Comparison of ENCODE assay signal across 19 cellular contexts in the genomic region with DNA sequence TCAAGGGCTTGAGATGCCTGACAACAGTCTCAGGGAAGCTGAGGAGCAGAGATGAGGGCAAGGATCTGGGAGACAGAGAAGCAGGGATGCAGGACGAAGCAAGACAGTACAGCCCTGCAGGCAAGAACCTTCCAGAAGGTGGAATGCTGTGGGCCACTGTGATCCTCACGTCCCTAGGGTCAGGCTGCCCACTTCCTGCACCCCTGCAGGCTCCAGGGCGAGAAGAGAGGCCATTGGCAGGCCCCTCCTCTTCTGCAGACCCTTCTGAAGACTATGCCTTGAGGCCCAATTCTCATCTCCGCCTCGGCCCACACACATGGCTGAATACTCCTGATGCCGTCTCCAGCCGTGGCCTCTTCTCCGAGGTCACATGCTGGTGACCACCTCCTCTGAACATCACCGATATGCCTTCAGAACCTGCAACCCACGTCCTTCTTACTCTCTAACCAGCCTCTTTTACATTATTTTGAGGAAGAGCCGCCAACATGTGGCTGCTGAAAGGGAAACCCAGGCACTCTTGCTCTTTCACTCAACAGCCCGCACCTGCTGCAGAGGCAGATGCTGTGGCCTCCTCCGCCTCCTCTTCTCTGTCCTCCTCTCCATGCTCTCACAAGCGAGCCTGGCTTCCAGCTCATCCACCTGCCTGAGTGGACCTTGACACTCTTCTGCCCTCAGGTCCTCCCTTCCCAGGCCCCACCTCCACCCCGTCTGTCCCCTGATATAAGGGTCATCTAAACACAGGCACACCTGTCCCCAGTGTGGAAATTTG.
DNase-seq lines count a peak whose midpoint lies in the region; ATAC-seq and TF ChIP-seq lines count a peak whose summit lies in the region.
"Had no signal": no experiment of that assay in that cellular context is flagged by ENCODE, and none has a peak within 500 bp of the region (broad histone marks: within the 10 kb centered on the region; RNA-seq: fewer than 3 reads in every experiment).

No MANE protein-coding gene starts in this region.

- CTCF ChIA-PET in WTC11 (lab: Charles Lee) = no interaction called here

- H3K9me3 Mint-ChIP-seq in WTC11 (peaks cover 12% of the 10 kb centered on the region; the same call in 1 of the 2 replicates), neural progenitor cell (peaks cover 20% of the 10 kb centered on the region), endothelial cell (ENCODE audit: unreplicated experiment) (peaks cover 17% of the 10 kb centered on the region)

- H3K27me3 ChIP-seq in BLaER1 (no peaks in the 10 kb centered on the region), neural progenitor cell (no peaks in the 10 kb centered on the region)
- H3K27me3 ChIP-seq in BLaER1 treated with 17β-estradiol and CSF1 and Interleukin-3, amounts not matched to agents 10 nM and 100 nM = no peaks in the 10 kb centered on the region
- H3K27me3 ChIP-seq: BE2C had no signal

- H3K36me3 ChIP-seq in BLaER1 = no peaks in the 10 kb centered on the region
- no peaks in the 10 kb centered on the region for H3K36me3 ChIP-seq in BLaER1 treated with 17β-estradiol and CSF1 and Interleukin-3, amounts not matched to agents 10 nM and 100 nM
- H3K36me3 ChIP-seq in neural progenitor cell = no peaks in the 10 kb centered on the region
- H3K36me3 ChIP-seq: BE2C had no signal

- H3K9ac ChIP-seq in BLaER1 = no peak overlapping the region
- no peak overlapping the region for H3K9ac ChIP-seq in BLaER1 treated with 17β-estradiol and CSF1 and Interleukin-3, amounts not matched to agents 10 nM and 100 nM
- H3K9ac ChIP-seq in neural progenitor cell = no peak overlapping the region

- H3K79me2 ChIP-seq in neural progenitor cell (ENCODE audit: low read depth) = no peaks in the 10 kb centered on the region

- H2AFZ ChIP-seq in neural progenitor cell (replicated peaks) = no peak overlapping the region

- no peak for TF ChIP-seq CTCF in WTC11 (IDR thresholded peaks at IDR 0.05)
- no peak for TF ChIP-seq CTCF in neural progenitor cell (IDR thresholded peaks at IDR 0.05)
- no peak for TF ChIP-seq CTCF in endothelial cell (IDR thresholded peaks at IDR 0.05; ENCODE audit: unreplicated experiment)

- POLR2A ChIA-PET in WTC11 (lab: Charles Lee) = no interaction called here

- H3K4me1 Mint-ChIP-seq in WTC11 = peaks cover 25% of the 10 kb centered on the region
- peaks cover 33% of the 10 kb centered on the region for H3K4me1 Mint-ChIP-seq in neural progenitor cell
- H3K4me1 Mint-ChIP-seq in endothelial cell (ENCODE audit: unreplicated experiment) = no peaks in the 10 kb centered on the region
- H3K4me1 Mint-ChIP-seq: CD14-positive monocyte; CD4-positive, alpha-beta memory T cell had no signal

- peaks cover 24% of the 10 kb centered on the region for H3K4me1 ChIP-seq in BLaER1
- peaks cover 11 to 26% (median 20%) of the 10 kb centered on the region in 10 experiments; a peak in 18 of 20 replicates for H3K4me1 ChIP-seq in BLaER1 treated with 17β-estradiol and CSF1 and Interleukin-3, amounts not matched to agents 10 nM and 100 nM
- peaks cover 7% of the 10 kb centered on the region for H3K4me1 ChIP-seq in neural progenitor cell
- H3K4me1 ChIP-seq: BE2C had no signal

- peak; percentile 26 for ATAC-seq in WTC11
- ATAC-seq: HCT116 had no signal

- H4K20me1 ChIP-seq in BLaER1 = no peaks in the 10 kb centered on the region
- no peaks in the 10 kb centered on the region for H4K20me1 ChIP-seq in BLaER1 treated with 17β-estradiol and CSF1 and Interleukin-3, amounts not matched to agents 10 nM and 100 nM
- H4K20me1 ChIP-seq in neural progenitor cell (ENCODE audit: low read depth) = no peaks in the 10 kb centered on the region

- H3K4me3 Mint-ChIP-seq in WTC11 (no peak overlapping the region), neural progenitor cell (no peak overlapping the region), endothelial cell (ENCODE audit: unreplicated experiment) (no peak overlapping the region)
- H3K4me3 Mint-ChIP-seq: CD14-positive monocyte; CD4-positive, alpha-beta memory T cell; HFFc6 had no signal

- H3K9me3 ChIP-seq in BLaER1 (peaks cover 10% of the 10 kb centered on the region; the same call in 1 of the 2 replicates), neural progenitor cell (ENCODE audit: low read depth) (no peaks in the 10 kb centered on the region)
- peaks cover 0 to 24% (median 15%) of the 10 kb centered on the region in 11 experiments; a peak in 14 of 22 replicates for H3K9me3 ChIP-seq in BLaER1 treated with 17β-estradiol and CSF1 and Interleukin-3, amounts not matched to agents 10 nM and 100 nM (replicated peaks in 1 of 11)
- H3K9me3 ChIP-seq: BE2C had no signal

- H3K27ac ChIP-seq in BLaER1 = 0 out of 2 replicates have a peak overlapping the region, but pooled peaks have one; percentile 11
- no peak overlapping the region for H3K27ac ChIP-seq in BLaER1 treated with 17β-estradiol and CSF1 and Interleukin-3, amounts not matched to agents 10 nM and 100 nM
- no peak overlapping the region for H3K27ac ChIP-seq in neural progenitor cell

- H3F3A ChIP-seq in neural progenitor cell (ENCODE audit: low read depth) = no peaks in the 10 kb centered on the region

- H3K4me2 ChIP-seq in BLaER1 (peak overlapping the region; percentile 53), neural progenitor cell (no peak overlapping the region)
- peak overlapping the region in 9 of 11 experiments; percentile 47 to 77 (median 63); a peak in 17 of 22 replicates for H3K4me2 ChIP-seq in BLaER1 treated with 17β-estradiol and CSF1 and Interleukin-3, amounts not matched to agents 10 nM and 100 nM

- H3K36me3 Mint-ChIP-seq in WTC11 (no peaks in the 10 kb centered on the region), neural progenitor cell (no peaks in the 10 kb centered on the region), endothelial cell (ENCODE audit: low read depth, unreplicated experiment) (peaks cover 8% of the 10 kb centered on the region)
- H3K36me3 Mint-ChIP-seq: CD14-positive monocyte; CD4-positive, alpha-beta memory T cell had no signal

- DNase-seq in WTC11 (ENCODE audit: low spot score) = no peak
- DNase-seq in neural progenitor cell (ENCODE audit: low spot score) = no peak
- no peak for DNase-seq in endothelial cell (ENCODE audit: low spot score)
- DNase-seq in KG1 (lab: John Stamatoyannopoulos, UW) = no peak
- DNase-seq in NCI-H2196 treated with DMSO at 0.1 percent for 48 hours (lab: John Stamatoyannopoulos, UW; ENCODE audit: unreplicated experiment) = no peak
- DNase-seq in SIG-M5 (lab: John Stamatoyannopoulos, UW) = no peak
- DNase-seq: ACHN; BE2C; CD4-positive, alpha-beta memory T cell; DMS153; DMS79; GDM1; GOT3; H7; HFFc6 had no signal

- peaks cover 23% of the 10 kb centered on the region for H3K27me3 Mint-ChIP-seq in WTC11 (ENCODE audit: low read depth)
- H3K27me3 Mint-ChIP-seq in neural progenitor cell (ENCODE audit: insufficient read depth, low read depth) = peaks cover 10% of the 10 kb centered on the region
- H3K27me3 Mint-ChIP-seq in endothelial cell (ENCODE audit: unreplicated experiment) = peaks cover 2% of the 10 kb centered on the region
- H3K27me3 Mint-ChIP-seq: CD4-positive, alpha-beta memory T cell had no signal

- H3K27ac Mint-ChIP-seq in WTC11 (no peak overlapping the region), neural progenitor cell (peak overlapping the region; percentile 38), endothelial cell (ENCODE audit: unreplicated experiment) (no peak overlapping the region)
- H3K27ac Mint-ChIP-seq: CD14-positive monocyte; CD4-positive, alpha-beta memory T cell; HFFc6 had no signal

- no peak overlapping the region for H3K4me3 ChIP-seq in BLaER1
- no peak overlapping the region for H3K4me3 ChIP-seq in BLaER1 treated with 17β-estradiol and CSF1 and Interleukin-3, amounts not matched to agents 10 nM and 100 nM
- H3K4me3 ChIP-seq in neural progenitor cell = no peak overlapping the region

TF ChIP-seq in WTC11, 78 proteins besides CTCF, POLR2A, EP300 and RAD21 (continues in another document):
- TF ChIP-seq TP53 (CRISPR knock-in tag; IDR thresholded peaks at IDR 0.05) = no peak
- no peak for TF ChIP-seq ATF1 (CRISPR knock-in tag; IDR thresholded peaks at IDR 0.05)
- TF ChIP-seq, protein P1, sequence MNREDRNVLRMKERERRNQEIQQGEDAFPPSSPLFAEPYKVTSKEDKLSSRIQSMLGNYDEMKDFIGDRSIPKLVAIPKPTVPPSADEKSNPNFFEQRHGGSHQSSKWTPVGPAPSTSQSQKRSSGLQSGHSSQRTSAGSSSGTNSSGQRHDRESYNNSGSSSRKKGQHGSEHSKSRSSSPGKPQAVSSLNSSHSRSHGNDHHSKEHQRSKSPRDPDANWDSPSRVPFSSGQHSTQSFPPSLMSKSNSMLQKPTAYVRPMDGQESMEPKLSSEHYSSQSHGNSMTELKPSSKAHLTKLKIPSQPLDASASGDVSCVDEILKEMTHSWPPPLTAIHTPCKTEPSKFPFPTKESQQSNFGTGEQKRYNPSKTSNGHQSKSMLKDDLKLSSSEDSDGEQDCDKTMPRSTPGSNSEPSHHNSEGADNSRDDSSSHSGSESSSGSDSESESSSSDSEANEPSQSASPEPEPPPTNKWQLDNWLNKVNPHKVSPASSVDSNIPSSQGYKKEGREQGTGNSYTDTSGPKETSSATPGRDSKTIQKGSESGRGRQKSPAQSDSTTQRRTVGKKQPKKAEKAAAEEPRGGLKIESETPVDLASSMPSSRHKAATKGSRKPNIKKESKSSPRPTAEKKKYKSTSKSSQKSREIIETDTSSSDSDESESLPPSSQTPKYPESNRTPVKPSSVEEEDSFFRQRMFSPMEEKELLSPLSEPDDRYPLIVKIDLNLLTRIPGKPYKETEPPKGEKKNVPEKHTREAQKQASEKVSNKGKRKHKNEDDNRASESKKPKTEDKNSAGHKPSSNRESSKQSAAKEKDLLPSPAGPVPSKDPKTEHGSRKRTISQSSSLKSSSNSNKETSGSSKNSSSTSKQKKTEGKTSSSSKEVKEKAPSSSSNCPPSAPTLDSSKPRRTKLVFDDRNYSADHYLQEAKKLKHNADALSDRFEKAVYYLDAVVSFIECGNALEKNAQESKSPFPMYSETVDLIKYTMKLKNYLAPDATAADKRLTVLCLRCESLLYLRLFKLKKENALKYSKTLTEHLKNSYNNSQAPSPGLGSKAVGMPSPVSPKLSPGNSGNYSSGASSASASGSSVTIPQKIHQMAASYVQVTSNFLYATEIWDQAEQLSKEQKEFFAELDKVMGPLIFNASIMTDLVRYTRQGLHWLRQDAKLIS (CRISPR knock-in tag; IDR thresholded peaks at IDR 0.05; ENCODE audit: borderline replicate concordance) = no peak
